In the genomic region with DNA sequence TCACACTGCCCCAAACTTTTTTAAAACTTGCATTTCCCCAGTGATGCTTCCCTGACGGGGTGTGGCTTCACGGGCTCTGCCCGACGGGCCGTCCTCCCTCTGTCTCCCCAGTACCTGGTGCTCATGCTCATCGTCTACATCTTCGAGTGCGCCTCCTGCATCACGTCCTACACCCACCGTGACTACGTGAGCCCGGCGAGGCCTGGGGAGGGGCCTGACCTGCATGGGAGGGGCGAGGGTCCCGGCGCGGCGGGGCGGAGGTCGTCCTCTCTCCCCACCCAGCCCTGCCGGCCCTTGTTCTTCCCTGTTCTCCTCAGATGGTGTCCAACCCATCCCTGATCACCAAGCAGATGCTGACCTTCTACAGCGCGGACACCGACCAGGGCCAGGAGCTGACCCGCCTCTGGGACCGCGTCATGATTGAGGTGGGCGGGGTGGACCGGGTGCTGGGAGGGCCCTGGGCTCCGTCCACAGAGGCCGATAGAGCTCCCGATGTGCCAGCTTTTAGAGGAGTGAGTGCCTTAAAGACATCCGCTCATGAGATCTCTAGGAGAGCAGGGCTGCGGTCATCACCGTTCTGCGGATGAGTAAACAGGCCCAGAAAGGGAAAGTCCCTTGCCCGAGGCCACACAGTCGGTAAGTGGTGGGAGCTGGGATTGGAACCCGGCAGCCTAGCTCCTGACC, we compare ENCODE assay signal across 8 cellular contexts. TPM values are rescaled to one million over a fixed set of nuclear protein-coding genes. Genes with fewer than 3 reads are reported as not detected.
DNase-seq lines count a peak whose midpoint lies in the region; ATAC-seq, FAIRE-seq and TF ChIP-seq lines count a peak whose summit lies in the region.

No MANE protein-coding gene starts in this region.

- H3K4me3 ChIP-seq in bronchial epithelial cell (ENCODE audit: low read depth, low read length): peak overlapping the region; percentile 12
- peak overlapping the region; percentile 4 to 12 for H3K4me3 ChIP-seq in left lung

- intact Hi-C loops in Right ventricle myocardium inferior (cut with DNase I) (no loop called here), cardiac septum (cut with DNase I) (no loop called here), left lung (cut with DNase I) (no loop called here)

- peaks cover 0 to 9% of the 10 kb centered on the region in 2 donors for H3K4me1 ChIP-seq in left lung

- no peak for FAIRE-seq in bronchial epithelial cell (lab: Jason Lieb, UNC)

- H3K27me3 ChIP-seq in bronchial epithelial cell (ENCODE audit: control insufficient read depth, insufficient read depth, low read length) (peaks cover 2% of the 10 kb centered on the region), left lung (peaks cover 9 to 70% of the 10 kb centered on the region in 2 donors)

- no peak for TF ChIP-seq CTCF in bronchial epithelial cell (IDR thresholded peaks at IDR 0.05; ENCODE audit: insufficient read depth, low read length, severe bottlenecking)
- no peak for TF ChIP-seq CTCF in left lung (IDR thresholded peaks at IDR 0.05)

- peak; percentile 68 for ATAC-seq in Right ventricle myocardium inferior
- peak; percentile 88 for ATAC-seq in left lung
- ATAC-seq in GM18867 (IDR thresholded peaks at IDR 0.05; ENCODE audit: unreplicated experiment): no peak

- DNase-seq in Right ventricle myocardium inferior (ENCODE audit: missing footprints) (no peak), cardiac septum (ENCODE audit: low spot score) (no peak), T-helper 9 cell (peak; percentile 6), bronchial epithelial cell (ENCODE audit: low read depth) (peak; percentile 60), left lung (peak in 1 of 2 donors; percentile 79), NCI-H1048 (lab: John Stamatoyannopoulos, UW) (no peak)
- DNase-seq in stimulated activated CD8-positive, alpha-beta memory T cell treated with anti-CD3 and anti-CD28 coated beads, Interleukin-4, amount 100 ng/mL, for 48 hours: peak; percentile 72

- no peaks in the 10 kb centered on the region for H3K9me3 ChIP-seq in left lung

- H3K27ac ChIP-seq in left lung: no peak overlapping the region

- no peaks in the 10 kb centered on the region for H3K36me3 ChIP-seq in bronchial epithelial cell (ENCODE audit: control insufficient read depth, insufficient read depth, low read length)
- H3K36me3 ChIP-seq in left lung: no peaks in the 10 kb centered on the region

RNA-seq across cellular contexts. Expression of gene UPK1A, which starts 6.9 kb away (rescaled TPM):
- total RNA-seq in Right ventricle myocardium inferior: not detected
- not detected for total RNA-seq in cardiac septum
- total RNA-seq in bronchial epithelial cell: 0.38 TPM in 1 of 2 replicates, not detected in the other
- not detected for total RNA-seq in left lung

RNA-seq across cellular contexts. Expression of gene COX6B1, which starts 25.1 kb away (rescaled TPM):
- total RNA-seq in Right ventricle myocardium inferior (1,537 TPM), cardiac septum (1,054 TPM), bronchial epithelial cell (217 and 224 TPM in 2 replicates), left lung (100 to 1,000 TPM; 291 to 295 TPM)

RNA-seq across cellular contexts. Expression of gene ZBTB32, which starts 31.1 kb away (rescaled TPM):
- not detected for total RNA-seq in Right ventricle myocardium inferior
- 0.13 TPM for total RNA-seq in cardiac septum
- not detected in 2 replicates for total RNA-seq in bronchial epithelial cell
- total RNA-seq in left lung: under 1 TPM; 0.15 to 0.31 TPM

RNA-seq across cellular contexts. Expression of gene ETV2, which starts 31.7 kb away (rescaled TPM):
- 0.68 TPM for total RNA-seq in Right ventricle myocardium inferior
- 0.78 TPM for total RNA-seq in cardiac septum
- total RNA-seq in bronchial epithelial cell: under 0.01 and 0.38 TPM in 2 replicates
- 1 to 10 TPM in 1 of 2 donors, under 1 TPM in 1; 0.79 to 1.0 TPM for total RNA-seq in left lung

RNA-seq across cellular contexts. Expression of gene RBM42, which starts 44.4 kb away (rescaled TPM):
- 51.5 TPM for total RNA-seq in Right ventricle myocardium inferior
- total RNA-seq in cardiac septum: 56.2 TPM
- total RNA-seq in bronchial epithelial cell: 33.4 and 37.8 TPM in 2 replicates
- total RNA-seq in left lung: 10 to 100 TPM; 57.8 to 64.1 TPM

Comparison
In these comparisons a context has a peak if more than half of its experiments do, and no peak if none do; other contexts are left out.
1. DNase-seq: peak in T-helper 9 cell (single experiment), bronchial epithelial cell (single experiment) and stimulated activated CD8-positive, alpha-beta memory T cell treated with anti-CD3 and anti-CD28 coated beads, Interleukin-4, amount 100 ng/mL, for 48 hours (single experiment); none in Right ventricle myocardium inferior (single experiment), cardiac septum (single experiment) and NCI-H1048 (single experiment).